In genomic region chr22:30309981-30310672, GRCh38 we compare ENCODE assay signal across 8 cellular contexts. TPM values are rescaled to one million over a fixed set of nuclear protein-coding genes. Genes with fewer than 3 reads are reported as not detected.
DNase-seq lines count a peak whose midpoint lies in the region; ATAC-seq and TF ChIP-seq lines count a peak whose summit lies in the region.

No MANE protein-coding gene starts in this region.

- no peaks in the 10 kb centered on the region for H3K36me3 ChIP-seq in Peyer's patch

- TF ChIP-seq CTCF in 22Rv1 (IDR thresholded peaks at IDR 0.05) (no peak), Peyer's patch (IDR thresholded peaks at IDR 0.05) (peak in 1 of 6 experiments; percentile 24), fibroblast of villous mesenchyme (IDR thresholded peaks at IDR 0.05; ENCODE audit: insufficient read depth, low read depth, low read length) (no peak)

- H3K36me3 Mint-ChIP-seq in stimulated activated effector memory CD8-positive, alpha-beta T cell treated with anti-CD3 and anti-CD28 coated beads, Interleukin-12 subunit alpha, Interleukin-12 subunit beta, amount 100 ng/mL, for 72 hours = peaks cover 19% of the 10 kb centered on the region

- peaks cover 95% of the 10 kb centered on the region for H3K4me1 Mint-ChIP-seq in stimulated activated effector memory CD8-positive, alpha-beta T cell treated with anti-CD3 and anti-CD28 coated beads, Interleukin-12 subunit alpha, Interleukin-12 subunit beta, amount 100 ng/mL, for 72 hours

- no peak for TF ChIP-seq POLR2A in Peyer's patch (IDR thresholded peaks at IDR 0.05)

- peaks cover 17 to 96% (median 72%) of the 10 kb centered on the region in 4 donors for H3K4me1 ChIP-seq in Peyer's patch

- H3K4me3 ChIP-seq in Peyer's patch = no peak overlapping the region
- no peak overlapping the region for H3K4me3 ChIP-seq in fibroblast of villous mesenchyme (ENCODE audit: low read depth, low read length)

- no peaks in the 10 kb centered on the region for H3K9me3 Mint-ChIP-seq in stimulated activated effector memory CD8-positive, alpha-beta T cell treated with anti-CD3 and anti-CD28 coated beads, Interleukin-12 subunit alpha, Interleukin-12 subunit beta, amount 100 ng/mL, for 72 hours

- H3K9me3 ChIP-seq in Peyer's patch = no peaks in the 10 kb centered on the region

- peak overlapping the region; percentile 44 for H3K4me3 Mint-ChIP-seq in stimulated activated effector memory CD8-positive, alpha-beta T cell treated with anti-CD3 and anti-CD28 coated beads, Interleukin-12 subunit alpha, Interleukin-12 subunit beta, amount 100 ng/mL, for 72 hours

- ATAC-seq in GM18868 (IDR thresholded peaks at IDR 0.05; ENCODE audit: unreplicated experiment) (peak; percentile 31), GM18511 (IDR thresholded peaks at IDR 0.05; ENCODE audit: unreplicated experiment) (no peak)
- ATAC-seq in stimulated activated effector memory CD8-positive, alpha-beta T cell treated with anti-CD3 and anti-CD28 coated beads, Interleukin-12 subunit alpha, Interleukin-12 subunit beta, amount 100 ng/mL, for 72 hours = peak; percentile 50

- H3K27me3 ChIP-seq in Peyer's patch = no peaks in the 10 kb centered on the region

- peak overlapping the region; percentile 98 for H3K27ac Mint-ChIP-seq in stimulated activated effector memory CD8-positive, alpha-beta T cell treated with anti-CD3 and anti-CD28 coated beads, Interleukin-12 subunit alpha, Interleukin-12 subunit beta, amount 100 ng/mL, for 72 hours

- peak overlapping the region; percentile 4; the same call in 1 of the 2 replicates for H3K27ac ChIP-seq in 22Rv1
- H3K27ac ChIP-seq in Peyer's patch = peak overlapping the region; percentile 59 to 89 (median 87)

- peak in 2 of 3 donors; percentile 60 to 76 for DNase-seq in Peyer's patch
- peak; percentile 98 for DNase-seq in fibroblast of villous mesenchyme (ENCODE audit: low read depth)
- DNase-seq in stimulated activated effector memory CD8-positive, alpha-beta T cell treated with anti-CD3 and anti-CD28 coated beads, Interleukin-12 subunit alpha, Interleukin-12 subunit beta, amount 100 ng/mL, for 72 hours (ENCODE audit: low spot score in 2 of 2) = no peak
- DNase-seq in occipital lobe (lab: John Stamatoyannopoulos, UW) = no peak
- DNase-seq in epidermal melanocyte (ENCODE audit: insufficient read length, low spot score) = no peak

RNA-seq across cellular contexts. Expression of gene TBC1D10A, which starts 16.6 kb away (rescaled TPM):
- total RNA-seq in Peyer's patch (10 to 100 TPM; 18.4 to 25.9 (median 20.8) TPM), fibroblast of villous mesenchyme (26.4 and 29.8 TPM in 2 replicates), occipital lobe (10.0 TPM)

RNA-seq across cellular contexts. Expression of gene CASTOR1, which starts 20.8 kb away (rescaled TPM):
- total RNA-seq in Peyer's patch (10 to 100 TPM in 1 of 4 donors, 1 to 10 TPM in 3; 1.8 to 11.6 (median 6.0) TPM), fibroblast of villous mesenchyme (1.6 and 4.3 TPM in 2 replicates), occipital lobe (2.7 TPM)

RNA-seq across cellular contexts. Expression of gene OSM, which starts 43.5 kb away (rescaled TPM):
- not detected for total RNA-seq in Peyer's patch
- total RNA-seq in fibroblast of villous mesenchyme = 0.43 TPM in 1 of 2 replicates, not detected in the other
- 0.31 TPM for total RNA-seq in occipital lobe

RNA-seq across cellular contexts. Expression of gene SF3A1, which starts 46.6 kb away (rescaled TPM):
- 100 to 1,000 TPM in 3 of 4 donors, 10 to 100 TPM in 1; 90.4 to 182 (median 160) TPM for total RNA-seq in Peyer's patch
- 23.5 and 27.2 TPM in 2 replicates for total RNA-seq in fibroblast of villous mesenchyme
- 16.1 TPM for total RNA-seq in occipital lobe

RNA-seq across cellular contexts. Expression of gene CCDC157, which starts 46.7 kb away (rescaled TPM):
- total RNA-seq in Peyer's patch = 1 to 10 TPM; 3.5 to 8.8 (median 6.9) TPM
- 1.3 and 2.6 TPM in 2 replicates for total RNA-seq in fibroblast of villous mesenchyme
- 5.6 TPM for total RNA-seq in occipital lobe

Comparison
In these comparisons a context has a peak if more than half of its experiments do, and no peak if none do; other contexts are left out.
1. DNase-seq: peak in Peyer's patch (2 of 3) and fibroblast of villous mesenchyme (single experiment); none in stimulated activated effector memory CD8-positive, alpha-beta T cell treated with anti-CD3 and anti-CD28 coated beads, Interleukin-12 subunit alpha, Interleukin-12 subunit beta, amount 100 ng/mL, for 72 hours (0 of 2), occipital lobe (single experiment) and epidermal melanocyte (single experiment).